ENCODE assay signal across 23 cellular contexts in the genomic region with DNA sequence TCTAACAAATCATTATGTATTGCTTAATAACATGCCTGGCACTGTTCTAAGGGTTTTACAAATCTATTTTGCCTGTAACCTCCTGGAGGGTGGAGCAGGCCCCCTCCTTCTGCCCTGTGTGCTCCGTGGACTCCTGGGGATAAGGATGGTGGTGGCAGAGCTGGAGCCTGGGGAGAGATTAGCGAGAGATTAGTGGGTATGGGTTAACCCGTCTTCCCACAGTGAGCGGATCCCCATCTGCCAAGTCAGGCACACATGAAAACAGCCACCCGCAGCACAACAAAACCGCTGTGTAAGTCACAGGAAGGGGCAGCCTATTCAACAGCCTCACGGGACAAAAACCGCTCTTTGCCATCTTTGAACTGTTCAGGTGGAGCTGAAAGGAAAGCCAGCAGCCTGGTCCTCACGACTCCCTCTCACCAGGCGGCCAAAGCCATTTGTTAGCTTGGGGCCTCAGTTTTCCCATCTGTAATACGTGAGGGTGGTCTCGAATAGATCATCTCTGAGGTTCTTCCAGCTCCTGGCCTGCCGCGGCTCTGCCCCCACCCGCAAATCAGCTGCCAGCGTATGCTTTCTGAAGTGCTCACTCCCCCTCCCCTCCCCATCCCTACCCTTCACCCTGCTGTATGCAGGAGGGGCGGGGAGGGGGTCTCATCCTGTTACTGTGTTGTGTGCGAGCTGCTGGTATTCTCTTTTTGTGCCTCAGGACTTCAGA. TPM values are rescaled to one million over a fixed set of nuclear protein-coding genes. Genes with fewer than 3 reads are reported as not detected.
A peak's percentile ranks its signal among the peaks of the same experiment; 100 is the strongest.
DNase-seq lines count a peak whose midpoint lies in the region; ATAC-seq and TF ChIP-seq lines count a peak whose summit lies in the region.
"Had no signal": no experiment of that assay in that cellular context is flagged by ENCODE, and none has a peak within 500 bp of the region (broad histone marks: within the 10 kb centered on the region; RNA-seq: fewer than 3 reads in every experiment).

No MANE protein-coding gene starts in this region.

- H4K20me1 ChIP-seq in BLaER1 = peaks cover 43% of the 10 kb centered on the region
- no peaks in the 10 kb centered on the region for H4K20me1 ChIP-seq in H9 (ENCODE audit: control insufficient read depth, insufficient read depth, insufficient read length)

- H3K4me1 Mint-ChIP-seq in H9 = peaks cover 10 to 20% of the 10 kb centered on the region in 2 experiments
- no peaks in the 10 kb centered on the region for H3K4me1 Mint-ChIP-seq in activated CD4-positive, alpha-beta memory T cell treated with anti-CD3 and anti-CD28 coated beads for 36 hours (ENCODE audit: low read depth)

- H3K4me1 ChIP-seq in BLaER1 (peaks cover 74% of the 10 kb centered on the region), H9 (ENCODE audit: insufficient read depth, low read length) (no peaks in the 10 kb centered on the region)
- H3K4me1 ChIP-seq: tibial artery had no signal

- no peak overlapping the region for H2AFZ ChIP-seq in H9 (ENCODE audit: low read length)
- H2AFZ ChIP-seq: PC-9 had no signal

- H4K91ac ChIP-seq in H9 (ENCODE audit: insufficient read length, low read depth, low read length) = no peak overlapping the region

- H2BK15ac ChIP-seq in H9 (ENCODE audit: low read depth, low read length) = no peak overlapping the region

- WGBS in H9 (ENCODE audit: extremely low coverage, insufficient read length, low lambda C conversion rate) = no CpG with 5 or more reads among the region's 18 CpGs

- H3K4me2 ChIP-seq in BLaER1 (peak overlapping the region; percentile 88), H9 (ENCODE audit: insufficient read depth, insufficient read length, low read length) (no peak overlapping the region)
- H3K4me2 ChIP-seq: PC-9 had no signal

- no peak for TF ChIP-seq CTCF in H9 (conservative IDR thresholded peaks at IDR 0.05)

- no peak overlapping the region for H3T11ph ChIP-seq in H9 (ENCODE audit: low read length)

- H3K9me3 ChIP-seq in BLaER1 (no peaks in the 10 kb centered on the region), H9 (ENCODE audit: control insufficient read depth, low read depth, low read length) (no peaks in the 10 kb centered on the region)
- H3K9me3 ChIP-seq: esophagus squamous epithelium, tibial artery had no signal

- POLR2A ChIA-PET in activated CD4-positive, alpha-beta memory T cell treated with anti-CD3 and anti-CD28 coated beads for 36 hours (lab: Charles Lee) = no interaction called here

- H4K5ac ChIP-seq in H9 (ENCODE audit: insufficient read length, low read depth, low read length) = no peak overlapping the region

- no peak overlapping the region for H2BK12ac ChIP-seq in H9 (ENCODE audit: insufficient read length, low read depth, low read length)

- H3K27ac Mint-ChIP-seq in H9 = peak overlapping the region; percentile 42 to 82 (median 46); a peak in 6 of 7 replicates
- H3K27ac Mint-ChIP-seq in activated CD4-positive, alpha-beta memory T cell treated with anti-CD3 and anti-CD28 coated beads for 36 hours = no peak overlapping the region
- H3K27ac Mint-ChIP-seq: CD4-positive, CD25-positive, alpha-beta regulatory T cell; T-helper 1 cell treated with Interleukin-12 subunit alpha and Interleukin-12 subunit beta and Interleukin-4 antibody, amounts not matched to agents 30 μg/mL and 1 μg/mL, for 36 hours had no signal

- H3K14ac ChIP-seq in H9 (ENCODE audit: insufficient read depth, low read length) = no peak overlapping the region

- peak overlapping the region in 1 of 2 experiments; percentile 35; a peak in 1 of 5 replicates for H3K4me3 Mint-ChIP-seq in H9
- no peak overlapping the region for H3K4me3 Mint-ChIP-seq in activated CD4-positive, alpha-beta memory T cell treated with anti-CD3 and anti-CD28 coated beads for 36 hours
- H3K4me3 Mint-ChIP-seq: CD4-positive, CD25-positive, alpha-beta regulatory T cell; T-helper 1 cell treated with Interleukin-12 subunit alpha and Interleukin-12 subunit beta and Interleukin-4 antibody, amounts not matched to agents 30 μg/mL and 1 μg/mL, for 36 hours had no signal

- H3K27me3 Mint-ChIP-seq in H9 (ENCODE audit: low read depth) = no peaks in the 10 kb centered on the region
- H3K27me3 Mint-ChIP-seq in activated CD4-positive, alpha-beta memory T cell treated with anti-CD3 and anti-CD28 coated beads for 36 hours = no peaks in the 10 kb centered on the region
- H3K27me3 Mint-ChIP-seq: CD4-positive, CD25-positive, alpha-beta regulatory T cell; naive thymus-derived CD4-positive, alpha-beta T cell had no signal

- H3K23me2 ChIP-seq in H9 (ENCODE audit: insufficient read length, low read depth, low read length, poor library complexity, severe bottlenecking) = no peaks in the 10 kb centered on the region

- H3K79me1 ChIP-seq in H9 (ENCODE audit: insufficient read depth, low read depth, low read length, poor library complexity, severe bottlenecking) = no peaks in the 10 kb centered on the region

- no peaks in the 10 kb centered on the region; a peak in 1 of 5 replicates for H3K9me3 Mint-ChIP-seq in H9
- no peaks in the 10 kb centered on the region for H3K9me3 Mint-ChIP-seq in activated CD4-positive, alpha-beta memory T cell treated with anti-CD3 and anti-CD28 coated beads for 36 hours
- H3K9me3 Mint-ChIP-seq: CD4-positive, CD25-positive, alpha-beta regulatory T cell; naive thymus-derived CD4-positive, alpha-beta T cell; T-helper 1 cell treated with Interleukin-12 subunit alpha and Interleukin-12 subunit beta and Interleukin-4 antibody, amounts not matched to agents 30 μg/mL and 1 μg/mL, for 36 hours had no signal

- no peak overlapping the region for H3K4ac ChIP-seq in H9 (ENCODE audit: low read depth, low read length)

- H3K9ac ChIP-seq in BLaER1 = 0 out of 2 replicates have a peak overlapping the region, but pooled peaks have one; percentile 27
- no peak overlapping the region for H3K9ac ChIP-seq in H9 (ENCODE audit: extremely low read depth, insufficient read length, low read length)

- H3K18ac ChIP-seq in H9 (ENCODE audit: insufficient read length, low read depth, low read length) = no peak overlapping the region

- 0 out of 2 replicates have a peak, but pooled peaks cover 1% of the 10 kb centered on the region for H3K36me3 ChIP-seq in BLaER1

- peaks cover 20% of the 10 kb centered on the region for H3K27me3 ChIP-seq in BLaER1
- H3K27me3 ChIP-seq in H9 (ENCODE audit: insufficient read depth, low read length) = no peaks in the 10 kb centered on the region
- H3K27me3 ChIP-seq: esophagus squamous epithelium, tibial artery had no signal

- no peak overlapping the region for H2BK20ac ChIP-seq in H9 (ENCODE audit: low read depth, low read length, poor library complexity, severe bottlenecking)

- peaks cover 11 to 37% (median 22%) of the 10 kb centered on the region in 3 experiments for H3K36me3 Mint-ChIP-seq in H9 (ENCODE audit: insufficient read depth in 1 of 3, low read depth in 3 of 3)
- peaks cover 32% of the 10 kb centered on the region for H3K36me3 Mint-ChIP-seq in activated CD4-positive, alpha-beta memory T cell treated with anti-CD3 and anti-CD28 coated beads for 36 hours

- no peak overlapping the region for H2AK5ac ChIP-seq in H9 (ENCODE audit: insufficient read length, low read length)

- CTCF ChIA-PET in activated CD4-positive, alpha-beta memory T cell treated with anti-CD3 and anti-CD28 coated beads for 36 hours (lab: Charles Lee) = interaction anchor here (1.2 kb wide), 1 partner anchor 9 kb away, joined by 3 read pairs; no protein-coding TSS in a partner anchor

- intact Hi-C loops in activated CD4-positive, alpha-beta memory T cell treated with anti-CD3 and anti-CD28 coated beads for 36 hours (cut with micrococcal nuclease) = no loop called here

- H3K27ac ChIP-seq in BLaER1 (no peak overlapping the region), H9 (ENCODE audit: insufficient read length, low read depth, low read length) (no peak overlapping the region)
- H3K27ac ChIP-seq: esophagus squamous epithelium, HL-60, PC-9, tibial artery had no signal

- H3K23ac ChIP-seq in H9 (ENCODE audit: insufficient read length, low read depth, low read length) = no peak overlapping the region

- H3K79me2 ChIP-seq in H9 (ENCODE audit: insufficient read depth, low read length) = no peaks in the 10 kb centered on the region

- no peak overlapping the region for H3K56ac ChIP-seq in H9 (ENCODE audit: insufficient read length, low read depth, low read length)

- DNase-seq in H9 = no peak
- DNase-seq in NCI-H524 treated with DMSO at 0.1 percent for 48 hours (lab: John Stamatoyannopoulos, UW) = peak; percentile 97
- peak; percentile 65 for DNase-seq in ecto neural progenitor cell (ENCODE audit: low spot score)
- DNase-seq in activated CD4-positive, alpha-beta memory T cell treated with anti-CD3 and anti-CD28 coated beads for 36 hours = no peak
- DNase-seq in iPS-NIHi11 (ENCODE audit: low spot score) = no peak
- DNase-seq in NK-92 treated with Interleukin-12 subunit alpha and Interleukin-12 subunit beta, amount 100 ng/mL, for 24 hours (lab: John Stamatoyannopoulos, UW) = no peak
- DNase-seq: activated CD4-positive, alpha-beta T cell treated with anti-CD3 and anti-CD28 coated beads, Interleukin-2, amount 50 U/mL, for 1 hour; activated gamma-delta T cell; CD4-positive, CD25-positive, alpha-beta regulatory T cell; central memory CD4-positive, alpha-beta T cell; effector CD8-positive, alpha-beta T cell; esophagus squamous epithelium; mesenchymal stem cell; naive thymus-derived CD4-positive, alpha-beta T cell; NCI-H1436 treated with DMSO at 0.1 percent for 48 hours; NCI-H510A; PC-9; stimulated activated naive CD4-positive, alpha-beta T cell; tibial artery had no signal

- no peak overlapping the region for H2BK120ac ChIP-seq in H9 (ENCODE audit: low read depth, low read length, poor library complexity, severe bottlenecking)

- peak overlapping the region; percentile 42; the same call in 1 of the 2 replicates for H3K4me3 ChIP-seq in BLaER1
- H3K4me3 ChIP-seq: esophagus squamous epithelium, PC-9, tibial artery had no signal

- H2BK5ac ChIP-seq in H9 (ENCODE audit: insufficient read length, low read length) = no peak overlapping the region

- no peak overlapping the region for H4K8ac ChIP-seq in H9 (replicated peaks; ENCODE audit: insufficient read length, low read depth, low read length)

- ATAC-seq in GM18868 (IDR thresholded peaks at IDR 0.05; ENCODE audit: unreplicated experiment) = no peak
- ATAC-seq: naive thymus-derived CD4-positive, alpha-beta T cell had no signal

RNA-seq across cellular contexts. Expression of a gene that starts 43.6 kb away (rescaled TPM):
- 21.9 and 24.3 TPM in 2 replicates for total RNA-seq in H9 (2021)
- total RNA-seq in activated CD4-positive, alpha-beta memory T cell treated with anti-CD3 and anti-CD28 coated beads for 36 hours = 10 to 100 TPM; 21.7 to 21.8 TPM

Comparison
In these comparisons a context has a peak if more than half of its experiments do, and no peak if none do; other contexts are left out.
1. DNase-seq: peak in NCI-H524 treated with DMSO at 0.1 percent for 48 hours (single experiment) and ecto neural progenitor cell (single experiment); none in H9 (single experiment), activated CD4-positive, alpha-beta memory T cell treated with anti-CD3 and anti-CD28 coated beads for 36 hours (single experiment), iPS-NIHi11 (single experiment) and NK-92 treated with Interleukin-12 subunit alpha and Interleukin-12 subunit beta, amount 100 ng/mL, for 24 hours (single experiment).